In the genomic region with DNA sequence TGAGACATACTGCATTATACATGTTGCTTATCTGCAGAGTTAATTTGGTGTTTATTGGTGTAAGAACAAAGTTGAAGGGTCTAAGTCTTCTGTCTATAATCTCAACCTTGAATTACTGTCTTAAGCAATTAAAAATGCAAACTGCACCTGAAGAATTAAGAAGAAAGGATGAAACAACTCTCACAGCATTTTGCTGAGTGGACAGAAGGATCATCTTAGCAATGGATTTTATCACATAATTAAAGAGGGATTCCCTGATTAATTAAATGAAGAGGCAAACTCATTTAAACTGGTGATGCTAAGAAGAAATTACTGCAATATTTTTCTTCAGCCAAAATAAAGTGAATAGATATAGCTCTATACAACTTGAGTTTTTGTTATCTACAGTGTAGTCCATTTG, we compare ENCODE assay signal across 26 cellular contexts.
"Had no signal": no experiment of that assay in that cellular context is flagged by ENCODE, and none has a peak within 500 bp of the region (broad histone marks: within the 10 kb centered on the region; RNA-seq: fewer than 3 reads in every experiment).

No MANE protein-coding gene starts in this region.

- H3K27me3 ChIP-seq: body of pancreas, cardiac muscle cell, neutrophil, spleen, upper lobe of right lung had no signal

- H2AFZ ChIP-seq: parathyroid adenoma had no signal

- ATAC-seq: activated T-cell treated with anti-CD3 and anti-CD28 coated beads, Interleukin-2, amount 50 U/mL, for 4 hours; T-helper 17 cell; upper lobe of right lung had no signal

- H3K36me3 ChIP-seq: cardiac muscle cell, neutrophil, spleen, thoracic aorta, upper lobe of right lung had no signal

- H3K27ac Mint-ChIP-seq: activated naive CD4-positive, alpha-beta T cell treated with anti-CD3 and anti-CD28 coated beads for 36 hours; activated naive CD8-positive, alpha-beta T cell treated with anti-CD3 and anti-CD28 coated beads, Interleukin-2, amount 10 ng/mL, durations not matched to agents 7 days and 5 days; activated T-helper 2 cell treated with anti-CD3 and anti-CD28 coated beads, Interferon-gamma antibody, Interleukin-2, Interleukin-4, amounts not matched to agents 10 μg/mL and 5 μg/mL and 100 μg/mL, durations not matched to agents 14 hours and 24 hours and 36 hours; dendritic cell treated with granulocyte-macrophage colony-stimulating factor and Interleukin-4, amounts not matched to agents 40 ng/mL and 50 ng/mL, for 4 days; nephron; T-helper 17 cell had no signal

- H3K4me1 Mint-ChIP-seq: nephron, T-helper 17 cell had no signal

- H3K9me3 ChIP-seq: body of pancreas, neutrophil, thoracic aorta, upper lobe of right lung had no signal

- H3K4me3 ChIP-seq: body of pancreas, cardiac muscle cell, spleen, thoracic aorta, upper lobe of right lung had no signal

- H3K4me1 ChIP-seq: body of pancreas, upper lobe of right lung had no signal

- H3K9ac ChIP-seq: parathyroid adenoma had no signal

- H3K27me3 Mint-ChIP-seq: activated naive CD8-positive, alpha-beta T cell treated with anti-CD3 and anti-CD28 coated beads, Interleukin-2, amount 10 ng/mL, durations not matched to agents 7 days and 5 days; dendritic cell treated with granulocyte-macrophage colony-stimulating factor and Interleukin-4, amounts not matched to agents 40 ng/mL and 50 ng/mL, for 4 days had no signal

- H3K4me3 Mint-ChIP-seq: activated naive CD4-positive, alpha-beta T cell treated with anti-CD3 and anti-CD28 coated beads for 36 hours; activated naive CD8-positive, alpha-beta T cell treated with anti-CD3 and anti-CD28 coated beads, Interleukin-2, amount 10 ng/mL, durations not matched to agents 7 days and 5 days; activated T-cell treated with anti-CD3 and anti-CD28 coated beads, Interleukin-2, amount 50 U/mL, for 4 hours; dendritic cell treated with granulocyte-macrophage colony-stimulating factor and Interleukin-4, amounts not matched to agents 40 ng/mL and 50 ng/mL, for 4 days; nephron; T-helper 17 cell had no signal

- DNase-seq: activated CD4-positive, alpha-beta T cell treated with anti-CD3 and anti-CD28 coated beads for 4 hours; activated CD4-positive, alpha-beta T cell treated with anti-CD3 and anti-CD28 coated beads, Interleukin-2, amount 50 U/mL, for 48 hours; activated CD4-positive, CD25-positive, alpha-beta regulatory T cell; activated CD8-positive, alpha-beta memory T cell treated with anti-CD3 and anti-CD28 coated beads, Interleukin-2, amount 50 U/mL, for 48 hours; activated naive CD4-positive, alpha-beta T cell treated with anti-CD3 and anti-CD28 coated beads for 36 hours; activated naive CD8-positive, alpha-beta T cell treated with anti-CD3 and anti-CD28 coated beads, Interleukin-2, amount 10 ng/mL, durations not matched to agents 7 days and 5 days; activated T-cell treated with anti-CD3 and anti-CD28 coated beads, Interleukin-2, amount 50 U/mL, for 4 hours; body of pancreas; effector CD4-positive, alpha-beta T cell; erythroblast; foreskin melanocyte; hypothalamus; left ventricle myocardium superior; spleen; stimulated activated CD4-positive, alpha-beta T cell treated with anti-CD3 and anti-CD28 coated beads, Interleukin-4, amount 100 ng/mL, for 1 hour; stimulated activated naive CD4-positive, alpha-beta T cell; SW 1271; T-helper 17 cell; upper lobe of right lung had no signal

- H3K79me2 ChIP-seq: parathyroid adenoma had no signal

- H3K27ac ChIP-seq: cardiac muscle cell, neutrophil, parathyroid adenoma had no signal
